20 cellular contexts compared by ENCODE assay signal in the genomic region with DNA sequence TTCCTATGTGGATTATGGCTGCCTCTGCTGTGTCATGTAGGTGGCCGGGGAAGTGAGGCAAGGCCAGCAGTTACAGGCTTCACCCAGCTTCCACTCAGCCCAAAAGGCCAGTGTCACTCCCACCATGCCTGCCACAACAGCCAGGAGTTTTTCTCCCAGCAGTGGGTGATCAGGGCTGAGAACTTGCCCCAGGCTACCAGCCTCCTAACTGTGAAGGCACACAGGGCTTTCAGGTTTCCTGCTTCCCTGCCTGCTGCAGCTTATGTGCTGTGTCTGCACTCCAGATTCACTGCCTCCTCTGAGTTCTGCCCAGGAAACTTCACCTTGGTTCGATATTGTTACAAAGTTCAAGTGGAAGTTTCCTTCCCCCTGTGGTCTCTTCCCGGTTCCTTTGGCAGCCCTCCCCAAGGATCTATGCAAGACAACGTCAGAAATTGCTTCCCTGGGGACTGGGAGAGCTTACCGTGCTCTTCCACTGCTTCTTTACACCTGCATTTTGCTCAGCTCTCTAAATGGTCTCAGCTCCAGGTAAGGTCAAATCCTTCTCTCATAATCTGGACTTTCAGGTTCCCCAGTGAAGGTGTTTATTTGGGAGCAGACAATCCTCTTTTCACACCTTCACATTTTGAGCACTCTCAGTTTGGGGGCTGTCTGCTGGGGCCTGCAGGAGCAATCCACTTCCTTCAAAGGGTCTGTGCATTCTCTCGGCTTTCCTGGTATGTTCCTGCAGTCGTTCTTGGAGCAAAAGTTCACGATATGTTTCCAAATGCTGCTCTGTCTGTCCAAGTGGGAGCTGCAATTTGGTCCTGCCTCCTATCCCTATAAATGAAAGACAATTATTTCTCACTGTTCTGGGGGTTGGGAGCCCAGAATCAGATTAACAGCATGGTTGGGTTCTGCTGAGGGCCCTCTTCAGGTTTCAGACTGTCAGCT.
"Had no signal": no experiment of that assay in that cellular context is flagged by ENCODE, and none has a peak within 500 bp of the region (broad histone marks: within the 10 kb centered on the region; RNA-seq: fewer than 3 reads in every experiment).

No MANE protein-coding gene starts in this region.

- H3K4me3 ChIP-seq: ascending aorta, breast epithelium, gastroesophageal sphincter, lung, tibial artery had no signal

- FAIRE-seq: islet of Langerhans, urothelium cell line had no signal

- H3K36me3 ChIP-seq: ascending aorta, breast epithelium, gastroesophageal sphincter, tibial artery had no signal

- H3K9me3 ChIP-seq: ascending aorta, breast epithelium, gastroesophageal sphincter, tibial artery had no signal

- H3K4me1 ChIP-seq: ascending aorta, breast epithelium, gastroesophageal sphincter, tibial artery had no signal

- DNase-seq: activated CD4-positive, alpha-beta memory T cell treated with anti-CD3 and anti-CD28 coated beads for 36 hours; activated CD4-positive, alpha-beta T cell treated with anti-CD3 and anti-CD28 coated beads for 36 hours; activated CD8-positive, alpha-beta memory T cell treated with anti-CD3 and anti-CD28 coated beads, Interleukin-2, amount 10 ng/mL, durations not matched to agents 7 days and 5 days; activated naive CD4-positive, alpha-beta T cell treated with anti-CD3 and anti-CD28 coated beads for 36 hours; activated naive CD8-positive, alpha-beta T cell treated with anti-CD3 and anti-CD28 coated beads, Interleukin-2, amount 50 U/mL, for 24 hours; activated T-cell treated with anti-CD3 and anti-CD28 coated beads, Interleukin-2, amount 50 U/mL, for 1 hour; erythroblast; midbrain; stimulated activated CD4-positive, alpha-beta T cell treated with anti-CD3 and anti-CD28 coated beads, Interleukin-15, amount 100 ng/mL, for 24 hours; stimulated activated CD4-positive, alpha-beta T cell treated with anti-CD3 and anti-CD28 coated beads, Interleukin-4, amount 100 ng/mL, for 1 hour; stimulated activated naive CD4-positive, alpha-beta T cell; T-helper 9 cell had no signal

- H3K27ac ChIP-seq: ascending aorta, breast epithelium, gastroesophageal sphincter, tibial artery, VCaP had no signal

- H3K27me3 ChIP-seq: ascending aorta, breast epithelium, gastroesophageal sphincter, tibial artery had no signal

- ATAC-seq: activated CD4-positive, alpha-beta T cell treated with anti-CD3 and anti-CD28 coated beads for 36 hours; activated CD8-positive, alpha-beta memory T cell treated with anti-CD3 and anti-CD28 coated beads, Interleukin-2, amount 10 ng/mL, durations not matched to agents 7 days and 5 days; activated naive CD8-positive, alpha-beta T cell treated with anti-CD3 and anti-CD28 coated beads, Interleukin-2, amount 50 U/mL, for 24 hours; gastroesophageal sphincter had no signal
